Comparison of ENCODE assay signal across 11 cellular contexts in genomic region chr6:36692861-36693702, GRCh38. TPM values are rescaled to one million over a fixed set of nuclear protein-coding genes. Genes with fewer than 3 reads are reported as not detected.
A peak's percentile ranks its signal among the peaks of the same experiment; 100 is the strongest.
DNase-seq lines count a peak whose midpoint lies in the region; ATAC-seq and TF ChIP-seq lines count a peak whose summit lies in the region.
"Had no signal": no experiment of that assay in that cellular context is flagged by ENCODE, and none has a peak within 500 bp of the region (broad histone marks: within the 10 kb centered on the region; RNA-seq: fewer than 3 reads in every experiment).

No MANE protein-coding gene starts in this region.

- DNase-seq in activated CD8-positive, alpha-beta T cell treated with anti-CD3 and anti-CD28 coated beads, Interleukin-2, amount 10 ng/mL, durations not matched to agents 7 days and 5 days, result no peak
- DNase-seq in activated CD8-positive, alpha-beta T cell treated with anti-CD3 and anti-CD28 coated beads for 36 hours, result no peak
- DNase-seq in activated T-helper 1 cell treated with anti-CD3 and anti-CD28 coated beads, Interleukin-12 subunit alpha, Interleukin-12 subunit beta, Interleukin-2, Interleukin-4 antibody, amounts not matched to agents 30 ng/mL and 10 ng/mL and 1 ng/mL, durations not matched to agents 14 hours and 24 hours and 36 hours (ENCODE audit: low spot score), result no peak
- DNase-seq in left colon, result peak in 1 of 2 donors; percentile 55
- no peak for DNase-seq in SHP77 treated with DMSO at 0.1 percent for 48 hours (lab: John Stamatoyannopoulos, UW)
- DNase-seq in GF-D8 (lab: John Stamatoyannopoulos, UW), result no peak
- no peak for DNase-seq in Ammon's horn (ENCODE audit: low spot score)
- DNase-seq: DMS153, kidney glomerular epithelial cell had no signal

- H3K27me3 Mint-ChIP-seq in activated CD8-positive, alpha-beta T cell treated with anti-CD3 and anti-CD28 coated beads, Interleukin-2, amount 10 ng/mL, durations not matched to agents 7 days and 5 days (ENCODE audit: low read depth), result no peaks in the 10 kb centered on the region
- no peaks in the 10 kb centered on the region for H3K27me3 Mint-ChIP-seq in activated CD8-positive, alpha-beta T cell treated with anti-CD3 and anti-CD28 coated beads for 36 hours
- no peaks in the 10 kb centered on the region for H3K27me3 Mint-ChIP-seq in activated T-helper 1 cell treated with anti-CD3 and anti-CD28 coated beads, Interleukin-12 subunit alpha, Interleukin-12 subunit beta, Interleukin-2, Interleukin-4 antibody, amounts not matched to agents 30 ng/mL and 10 ng/mL and 1 ng/mL, durations not matched to agents 14 hours and 24 hours and 36 hours (ENCODE audit: insufficient read depth)
- no peaks in the 10 kb centered on the region for H3K27me3 Mint-ChIP-seq in stimulated activated memory B cell treated with anti-CD40 and anti-IgM and Interleukin-4, amounts not matched to agents 10 μg/mL and 1 μg/mL and 100 μg/mL, for 72 hours

- H3K9me3 Mint-ChIP-seq in activated CD8-positive, alpha-beta T cell treated with anti-CD3 and anti-CD28 coated beads, Interleukin-2, amount 10 ng/mL, durations not matched to agents 7 days and 5 days (ENCODE audit: insufficient read depth), result no peaks in the 10 kb centered on the region
- no peaks in the 10 kb centered on the region for H3K9me3 Mint-ChIP-seq in activated CD8-positive, alpha-beta T cell treated with anti-CD3 and anti-CD28 coated beads for 36 hours
- H3K9me3 Mint-ChIP-seq in activated T-helper 1 cell treated with anti-CD3 and anti-CD28 coated beads, Interleukin-12 subunit alpha, Interleukin-12 subunit beta, Interleukin-2, Interleukin-4 antibody, amounts not matched to agents 30 ng/mL and 10 ng/mL and 1 ng/mL, durations not matched to agents 14 hours and 24 hours and 36 hours, result no peaks in the 10 kb centered on the region
- no peaks in the 10 kb centered on the region for H3K9me3 Mint-ChIP-seq in stimulated activated memory B cell treated with anti-CD40 and anti-IgM and Interleukin-4, amounts not matched to agents 10 μg/mL and 1 μg/mL and 100 μg/mL, for 72 hours

- ATAC-seq in activated CD8-positive, alpha-beta T cell treated with anti-CD3 and anti-CD28 coated beads, Interleukin-2, amount 10 ng/mL, durations not matched to agents 7 days and 5 days, result no peak
- ATAC-seq in activated CD8-positive, alpha-beta T cell treated with anti-CD3 and anti-CD28 coated beads for 36 hours, result no peak
- peak; percentile 73 for ATAC-seq in left colon
- ATAC-seq in stimulated activated memory B cell treated with anti-CD40 and anti-IgM and Interleukin-4, amounts not matched to agents 10 μg/mL and 1 μg/mL and 100 μg/mL, for 72 hours, result no peak

- TF ChIP-seq CTCF in activated CD8-positive, alpha-beta T cell treated with anti-CD3 and anti-CD28 coated beads for 36 hours (IDR thresholded peaks at IDR 0.05), result no peak

- H3K4me3 Mint-ChIP-seq in activated CD8-positive, alpha-beta T cell treated with anti-CD3 and anti-CD28 coated beads, Interleukin-2, amount 10 ng/mL, durations not matched to agents 7 days and 5 days, result no peak overlapping the region
- H3K4me3 Mint-ChIP-seq in activated CD8-positive, alpha-beta T cell treated with anti-CD3 and anti-CD28 coated beads for 36 hours, result no peak overlapping the region
- no peak overlapping the region for H3K4me3 Mint-ChIP-seq in activated T-helper 1 cell treated with anti-CD3 and anti-CD28 coated beads, Interleukin-12 subunit alpha, Interleukin-12 subunit beta, Interleukin-2, Interleukin-4 antibody, amounts not matched to agents 30 ng/mL and 10 ng/mL and 1 ng/mL, durations not matched to agents 14 hours and 24 hours and 36 hours
- H3K4me3 Mint-ChIP-seq in stimulated activated memory B cell treated with anti-CD40 and anti-IgM and Interleukin-4, amounts not matched to agents 10 μg/mL and 1 μg/mL and 100 μg/mL, for 72 hours, result no peak overlapping the region

- POLR2A ChIA-PET in activated CD8-positive, alpha-beta T cell treated with anti-CD3 and anti-CD28 coated beads, Interleukin-2, amount 10 ng/mL, durations not matched to agents 7 days and 5 days (lab: Charles Lee), result interaction anchor here (0.8 to 1.3 kb wide), 4 partner anchors 10 to 15 kb away, joined by 3 to 5 read pairs (median 4); partner anchors contain the start of gene CDKN1A
- POLR2A ChIA-PET in activated CD8-positive, alpha-beta T cell treated with anti-CD3 and anti-CD28 coated beads for 36 hours (lab: Charles Lee), result interaction anchor here (1.4 kb wide), 2 partner anchors 13 to 88 kb away, joined by 3 to 4 read pairs; no protein-coding TSS in a partner anchor

- peaks cover 46% of the 10 kb centered on the region for H3K4me1 Mint-ChIP-seq in activated CD8-positive, alpha-beta T cell treated with anti-CD3 and anti-CD28 coated beads, Interleukin-2, amount 10 ng/mL, durations not matched to agents 7 days and 5 days (ENCODE audit: low read depth)
- peaks cover 22% of the 10 kb centered on the region for H3K4me1 Mint-ChIP-seq in activated CD8-positive, alpha-beta T cell treated with anti-CD3 and anti-CD28 coated beads for 36 hours (ENCODE audit: low read depth)
- peaks cover 71% of the 10 kb centered on the region for H3K4me1 Mint-ChIP-seq in activated T-helper 1 cell treated with anti-CD3 and anti-CD28 coated beads, Interleukin-12 subunit alpha, Interleukin-12 subunit beta, Interleukin-2, Interleukin-4 antibody, amounts not matched to agents 30 ng/mL and 10 ng/mL and 1 ng/mL, durations not matched to agents 14 hours and 24 hours and 36 hours (ENCODE audit: low read depth)
- peaks cover 84% of the 10 kb centered on the region for H3K4me1 Mint-ChIP-seq in stimulated activated memory B cell treated with anti-CD40 and anti-IgM and Interleukin-4, amounts not matched to agents 10 μg/mL and 1 μg/mL and 100 μg/mL, for 72 hours

- H3K36me3 Mint-ChIP-seq in activated CD8-positive, alpha-beta T cell treated with anti-CD3 and anti-CD28 coated beads, Interleukin-2, amount 10 ng/mL, durations not matched to agents 7 days and 5 days (ENCODE audit: low read depth), result no peaks in the 10 kb centered on the region
- no peaks in the 10 kb centered on the region for H3K36me3 Mint-ChIP-seq in activated CD8-positive, alpha-beta T cell treated with anti-CD3 and anti-CD28 coated beads for 36 hours (ENCODE audit: low read depth)
- H3K36me3 Mint-ChIP-seq in activated T-helper 1 cell treated with anti-CD3 and anti-CD28 coated beads, Interleukin-12 subunit alpha, Interleukin-12 subunit beta, Interleukin-2, Interleukin-4 antibody, amounts not matched to agents 30 ng/mL and 10 ng/mL and 1 ng/mL, durations not matched to agents 14 hours and 24 hours and 36 hours (ENCODE audit: low read depth), result peaks cover 4% of the 10 kb centered on the region
- H3K36me3 Mint-ChIP-seq in stimulated activated memory B cell treated with anti-CD40 and anti-IgM and Interleukin-4, amounts not matched to agents 10 μg/mL and 1 μg/mL and 100 μg/mL, for 72 hours, result peaks cover 18% of the 10 kb centered on the region

- H3K27ac Mint-ChIP-seq in activated CD8-positive, alpha-beta T cell treated with anti-CD3 and anti-CD28 coated beads, Interleukin-2, amount 10 ng/mL, durations not matched to agents 7 days and 5 days, result peak overlapping the region; percentile 86
- H3K27ac Mint-ChIP-seq in activated CD8-positive, alpha-beta T cell treated with anti-CD3 and anti-CD28 coated beads for 36 hours, result no peak overlapping the region
- peak overlapping the region; percentile 6 for H3K27ac Mint-ChIP-seq in activated T-helper 1 cell treated with anti-CD3 and anti-CD28 coated beads, Interleukin-12 subunit alpha, Interleukin-12 subunit beta, Interleukin-2, Interleukin-4 antibody, amounts not matched to agents 30 ng/mL and 10 ng/mL and 1 ng/mL, durations not matched to agents 14 hours and 24 hours and 36 hours
- peak overlapping the region; percentile 78 for H3K27ac Mint-ChIP-seq in stimulated activated memory B cell treated with anti-CD40 and anti-IgM and Interleukin-4, amounts not matched to agents 10 μg/mL and 1 μg/mL and 100 μg/mL, for 72 hours

- CTCF ChIA-PET in activated CD8-positive, alpha-beta T cell treated with anti-CD3 and anti-CD28 coated beads, Interleukin-2, amount 10 ng/mL, durations not matched to agents 7 days and 5 days (lab: Charles Lee), result interaction anchor here (0.8 to 4.5 kb wide), 4 partner anchors 14 to 78 kb away, joined by 3 to 40 read pairs (median 6); partner anchors contain the start of gene CDKN1A
- CTCF ChIA-PET in activated CD8-positive, alpha-beta T cell treated with anti-CD3 and anti-CD28 coated beads for 36 hours (lab: Charles Lee), result interaction anchor here (1.2 to 3.1 kb wide), 4 partner anchors 12 to 66 kb away, joined by 3 to 15 read pairs (median 4); no protein-coding TSS in a partner anchor

- intact Hi-C loops in activated CD8-positive, alpha-beta T cell treated with anti-CD3 and anti-CD28 coated beads for 36 hours (cut with micrococcal nuclease), result no loop called here
- intact Hi-C loops in activated T-helper 1 cell treated with anti-CD3 and anti-CD28 coated beads, Interleukin-12 subunit alpha, Interleukin-12 subunit beta, Interleukin-2, Interleukin-4 antibody, amounts not matched to agents 30 ng/mL and 10 ng/mL and 1 ng/mL, durations not matched to agents 14 hours and 24 hours and 36 hours (cut with micrococcal nuclease), result loop anchor here (10.0 kb wide), 1 partner anchor 668 kb away; the partner anchor contains the start of genes MAPK14 and SLC26A8
- intact Hi-C loops in left colon (cut with DNase I, micrococcal nuclease), result no loop called here

RNA-seq across cellular contexts. Expression of gene RAB44, which starts 4.5 kb away (rescaled TPM):
- total RNA-seq in activated CD8-positive, alpha-beta T cell treated with anti-CD3 and anti-CD28 coated beads, Interleukin-2, amount 10 ng/mL, durations not matched to agents 7 days and 5 days, result not detected
- total RNA-seq in activated CD8-positive, alpha-beta T cell treated with anti-CD3 and anti-CD28 coated beads for 36 hours, result under 1 TPM in 1 of 2 experiments, not detected in 1; 0.07 TPM
- 0.05 and 0.10 TPM in 2 replicates for total RNA-seq in activated T-helper 1 cell treated with anti-CD3 and anti-CD28 coated beads, Interleukin-12 subunit alpha, Interleukin-12 subunit beta, Interleukin-2, Interleukin-4 antibody, amounts not matched to agents 30 ng/mL and 10 ng/mL and 1 ng/mL, durations not matched to agents 14 hours and 24 hours and 36 hours
- total RNA-seq in left colon, result under 1 TPM; 0.09 to 0.42 TPM
- total RNA-seq: LHCN-M2 had no signal

RNA-seq across cellular contexts. Expression of gene CDKN1A, which starts 14.6 kb away (rescaled TPM):
- 10 to 100 TPM; 43.4 to 44.2 TPM for total RNA-seq in activated CD8-positive, alpha-beta T cell treated with anti-CD3 and anti-CD28 coated beads, Interleukin-2, amount 10 ng/mL, durations not matched to agents 7 days and 5 days
- total RNA-seq in activated CD8-positive, alpha-beta T cell treated with anti-CD3 and anti-CD28 coated beads for 36 hours, result 10 to 100 TPM; 42.3 to 47.4 TPM
- total RNA-seq in activated T-helper 1 cell treated with anti-CD3 and anti-CD28 coated beads, Interleukin-12 subunit alpha, Interleukin-12 subunit beta, Interleukin-2, Interleukin-4 antibody, amounts not matched to agents 30 ng/mL and 10 ng/mL and 1 ng/mL, durations not matched to agents 14 hours and 24 hours and 36 hours, result 105 and 107 TPM in 2 replicates
- 100 to 1,000 TPM; 264 to 383 TPM for total RNA-seq in left colon
